1 cellular context compared by ENCODE assay signal in genomic region chr10:4333474-4333894, GRCh38.
TF ChIP-seq lines count a peak whose summit lies in the region.

No MANE protein-coding gene starts in this region.

TF ChIP-seq in SK-N-SH, 30 proteins besides CTCF, POLR2A, EP300 and RAD21 (continued from another document):
- no peak for TF ChIP-seq USF2 (IDR thresholded peaks at IDR 0.05; ENCODE audit: borderline replicate concordance, low read depth, low read length)
- no peak for TF ChIP-seq ELF1 (IDR thresholded peaks at IDR 0.05)
- no peak for TF ChIP-seq YY1 (IDR thresholded peaks at IDR 0.05; ENCODE audit: low read depth)
- TF ChIP-seq, protein P1, sequence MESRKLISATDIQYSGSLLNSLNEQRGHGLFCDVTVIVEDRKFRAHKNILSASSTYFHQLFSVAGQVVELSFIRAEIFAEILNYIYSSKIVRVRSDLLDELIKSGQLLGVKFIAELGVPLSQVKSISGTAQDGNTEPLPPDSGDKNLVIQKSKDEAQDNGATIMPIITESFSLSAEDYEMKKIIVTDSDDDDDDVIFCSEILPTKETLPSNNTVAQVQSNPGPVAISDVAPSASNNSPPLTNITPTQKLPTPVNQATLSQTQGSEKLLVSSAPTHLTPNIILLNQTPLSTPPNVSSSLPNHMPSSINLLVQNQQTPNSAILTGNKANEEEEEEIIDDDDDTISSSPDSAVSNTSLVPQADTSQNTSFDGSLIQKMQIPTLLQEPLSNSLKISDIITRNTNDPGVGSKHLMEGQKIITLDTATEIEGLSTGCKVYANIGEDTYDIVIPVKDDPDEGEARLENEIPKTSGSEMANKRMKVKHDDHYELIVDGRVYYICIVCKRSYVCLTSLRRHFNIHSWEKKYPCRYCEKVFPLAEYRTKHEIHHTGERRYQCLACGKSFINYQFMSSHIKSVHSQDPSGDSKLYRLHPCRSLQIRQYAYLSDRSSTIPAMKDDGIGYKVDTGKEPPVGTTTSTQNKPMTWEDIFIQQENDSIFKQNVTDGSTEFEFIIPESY (IDR thresholded peaks at IDR 0.05; ENCODE audit: borderline replicate concordance, low read depth): no peak
- no peak for TF ChIP-seq EZH2phosphoT487 (IDR thresholded peaks at IDR 0.05; ENCODE audit: borderline replicate concordance, low read depth)
- no peak for TF ChIP-seq TCF12 (IDR thresholded peaks at IDR 0.05)
- no peak for TF ChIP-seq IRF3 (IDR thresholded peaks at IDR 0.05; ENCODE audit: low read depth, low read length)
- TF ChIP-seq, protein P2, sequence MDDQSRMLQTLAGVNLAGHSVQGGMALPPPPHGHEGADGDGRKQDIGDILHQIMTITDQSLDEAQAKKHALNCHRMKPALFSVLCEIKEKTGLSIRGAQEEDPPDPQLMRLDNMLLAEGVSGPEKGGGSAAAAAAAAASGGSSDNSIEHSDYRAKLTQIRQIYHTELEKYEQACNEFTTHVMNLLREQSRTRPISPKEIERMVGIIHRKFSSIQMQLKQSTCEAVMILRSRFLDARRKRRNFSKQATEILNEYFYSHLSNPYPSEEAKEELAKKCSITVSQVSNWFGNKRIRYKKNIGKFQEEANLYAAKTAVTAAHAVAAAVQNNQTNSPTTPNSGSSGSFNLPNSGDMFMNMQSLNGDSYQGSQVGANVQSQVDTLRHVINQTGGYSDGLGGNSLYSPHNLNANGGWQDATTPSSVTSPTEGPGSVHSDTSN (IDR thresholded peaks at IDR 0.05): no peak
